In genomic region chr7:158300427-158300826, GRCh38 we compare ENCODE assay signal across 25 cellular contexts.
A peak's percentile ranks its signal among the peaks of the same experiment; 100 is the strongest.
DNase-seq lines count a peak whose midpoint lies in the region; ATAC-seq and TF ChIP-seq lines count a peak whose summit lies in the region.
"Had no signal": no experiment of that assay in that cellular context is flagged by ENCODE, and none has a peak within 500 bp of the region (broad histone marks: within the 10 kb centered on the region; RNA-seq: fewer than 3 reads in every experiment).

No MANE protein-coding gene starts in this region.

- TF ChIP-seq CTCF in activated CD8-positive, alpha-beta T cell treated with anti-CD3 and anti-CD28 coated beads for 36 hours (IDR thresholded peaks at IDR 0.05) = no peak
- TF ChIP-seq CTCF in stomach (IDR thresholded peaks at IDR 0.05) = no peak
- no peak for TF ChIP-seq CTCF in GM10248 (IDR thresholded peaks at IDR 0.05; ENCODE audit: control extremely low read depth, extremely low read depth, low read depth, missing control alignments)
- TF ChIP-seq CTCF in colonic mucosa (IDR thresholded peaks at IDR 0.05) = no peak

- no peaks in the 10 kb centered on the region for H3K4me1 ChIP-seq in stomach
- H3K4me1 ChIP-seq in colonic mucosa = no peaks in the 10 kb centered on the region

- H3K9ac ChIP-seq in colonic mucosa (ENCODE audit: low read depth in 2 of 2, low read length in 2 of 2) = no peak overlapping the region
- H3K9ac ChIP-seq: SK-N-SH had no signal

- TF ChIP-seq EP300 in stomach (IDR thresholded peaks at IDR 0.05) = no peak

- no peaks in the 10 kb centered on the region for H3K36me3 ChIP-seq in H7 (replicated peaks; ENCODE audit: control insufficient read depth, insufficient read depth, low read length)
- no peaks in the 10 kb centered on the region for H3K36me3 ChIP-seq in stomach
- H3K36me3 ChIP-seq in colonic mucosa = no peaks in the 10 kb centered on the region

- 85 to 91% (median 87%) methylated on average over 11 to 16 of the region's 16 CpGs for WGBS in stomach, 5 donors

- H3K27ac Mint-ChIP-seq in activated CD8-positive, alpha-beta T cell treated with anti-CD3 and anti-CD28 coated beads, Interleukin-2, amount 10 ng/mL, durations not matched to agents 7 days and 5 days = no peak overlapping the region
- H3K27ac Mint-ChIP-seq in activated CD8-positive, alpha-beta T cell treated with anti-CD3 and anti-CD28 coated beads for 36 hours = no peak overlapping the region
- H3K27ac Mint-ChIP-seq in stimulated activated memory B cell treated with anti-CD40 and anti-IgM and Interleukin-4, amounts not matched to agents 10 μg/mL and 1 μg/mL and 100 μg/mL, for 72 hours = no peak overlapping the region
- H3K27ac Mint-ChIP-seq: CD8-positive, alpha-beta T cell had no signal

- intact Hi-C loops in activated CD8-positive, alpha-beta T cell treated with anti-CD3 and anti-CD28 coated beads for 36 hours (cut with micrococcal nuclease) = no loop called here
- intact Hi-C loops in head of caudate nucleus (cut with DNase I) (no loop called here), stomach (cut with DNase I; ENCODE audit: low total_unique reads) (no loop called here), colonic mucosa (cut with DNase I) (no loop called here)

- no peaks in the 10 kb centered on the region for H3K27me3 Mint-ChIP-seq in activated CD8-positive, alpha-beta T cell treated with anti-CD3 and anti-CD28 coated beads, Interleukin-2, amount 10 ng/mL, durations not matched to agents 7 days and 5 days (ENCODE audit: low read depth)
- peaks cover 5% of the 10 kb centered on the region for H3K27me3 Mint-ChIP-seq in activated CD8-positive, alpha-beta T cell treated with anti-CD3 and anti-CD28 coated beads for 36 hours
- H3K27me3 Mint-ChIP-seq in stimulated activated memory B cell treated with anti-CD40 and anti-IgM and Interleukin-4, amounts not matched to agents 10 μg/mL and 1 μg/mL and 100 μg/mL, for 72 hours = peaks cover 15% of the 10 kb centered on the region

- no peaks in the 10 kb centered on the region for H3K9me3 ChIP-seq in stomach
- H3K9me3 ChIP-seq in colonic mucosa = no peaks in the 10 kb centered on the region
- H3K9me3 ChIP-seq: SK-N-SH had no signal

- H3K36me3 Mint-ChIP-seq in activated CD8-positive, alpha-beta T cell treated with anti-CD3 and anti-CD28 coated beads, Interleukin-2, amount 10 ng/mL, durations not matched to agents 7 days and 5 days (ENCODE audit: low read depth) = no peaks in the 10 kb centered on the region
- no peaks in the 10 kb centered on the region for H3K36me3 Mint-ChIP-seq in activated CD8-positive, alpha-beta T cell treated with anti-CD3 and anti-CD28 coated beads for 36 hours (ENCODE audit: low read depth)
- no peaks in the 10 kb centered on the region for H3K36me3 Mint-ChIP-seq in stimulated activated memory B cell treated with anti-CD40 and anti-IgM and Interleukin-4, amounts not matched to agents 10 μg/mL and 1 μg/mL and 100 μg/mL, for 72 hours
- H3K36me3 Mint-ChIP-seq: CD8-positive, alpha-beta T cell had no signal

- ATAC-seq in activated CD8-positive, alpha-beta T cell treated with anti-CD3 and anti-CD28 coated beads, Interleukin-2, amount 10 ng/mL, durations not matched to agents 7 days and 5 days = no peak
- no peak for ATAC-seq in activated CD8-positive, alpha-beta T cell treated with anti-CD3 and anti-CD28 coated beads for 36 hours
- ATAC-seq in stimulated activated memory B cell treated with anti-CD40 and anti-IgM and Interleukin-4, amounts not matched to agents 10 μg/mL and 1 μg/mL and 100 μg/mL, for 72 hours = no peak
- ATAC-seq: CD8-positive, alpha-beta T cell; HepG2 had no signal

- H3K27me3 ChIP-seq in H7 (ENCODE audit: control insufficient read depth, insufficient read depth, low read length) = no peaks in the 10 kb centered on the region
- no peaks in the 10 kb centered on the region for H3K27me3 ChIP-seq in stomach
- no peaks in the 10 kb centered on the region for H3K27me3 ChIP-seq in colonic mucosa

- H3K4me3 ChIP-seq in H7 (ENCODE audit: insufficient read depth, low read depth, low read length) = no peak overlapping the region
- H3K4me3 ChIP-seq in stomach = no peak overlapping the region
- no peak overlapping the region for H3K4me3 ChIP-seq in colonic mucosa
- H3K4me3 ChIP-seq: PC-9 had no signal

- CTCF ChIA-PET in activated CD8-positive, alpha-beta T cell treated with anti-CD3 and anti-CD28 coated beads, Interleukin-2, amount 10 ng/mL, durations not matched to agents 7 days and 5 days (lab: Charles Lee) = no interaction called here
- CTCF ChIA-PET in activated CD8-positive, alpha-beta T cell treated with anti-CD3 and anti-CD28 coated beads for 36 hours (lab: Charles Lee) = no interaction called here
- CTCF ChIA-PET in GM10248 (lab: Yijun Ruan, JAX) = no interaction called here

- POLR2A ChIA-PET in activated CD8-positive, alpha-beta T cell treated with anti-CD3 and anti-CD28 coated beads, Interleukin-2, amount 10 ng/mL, durations not matched to agents 7 days and 5 days (lab: Charles Lee) = no interaction called here
- POLR2A ChIA-PET in activated CD8-positive, alpha-beta T cell treated with anti-CD3 and anti-CD28 coated beads for 36 hours (lab: Charles Lee) = no interaction called here
- POLR2A ChIA-PET in GM10248 (lab: Yijun Ruan, JAX) = no interaction called here

- TF ChIP-seq POLR2A in stomach (IDR thresholded peaks at IDR 0.05) = no peak

- no peaks in the 10 kb centered on the region for H3K4me1 Mint-ChIP-seq in activated CD8-positive, alpha-beta T cell treated with anti-CD3 and anti-CD28 coated beads, Interleukin-2, amount 10 ng/mL, durations not matched to agents 7 days and 5 days (ENCODE audit: low read depth)
- no peaks in the 10 kb centered on the region for H3K4me1 Mint-ChIP-seq in activated CD8-positive, alpha-beta T cell treated with anti-CD3 and anti-CD28 coated beads for 36 hours (ENCODE audit: low read depth)
- no peaks in the 10 kb centered on the region for H3K4me1 Mint-ChIP-seq in stimulated activated memory B cell treated with anti-CD40 and anti-IgM and Interleukin-4, amounts not matched to agents 10 μg/mL and 1 μg/mL and 100 μg/mL, for 72 hours

- peak; percentile 7 for DNase-seq in activated CD8-positive, alpha-beta T cell treated with anti-CD3 and anti-CD28 coated beads, Interleukin-2, amount 10 ng/mL, durations not matched to agents 7 days and 5 days
- DNase-seq in activated CD8-positive, alpha-beta T cell treated with anti-CD3 and anti-CD28 coated beads for 36 hours = no peak
- DNase-seq in H7 = peak; percentile 39
- peak in 35 of 42 donors; percentile 23 to 79 (median 57) for DNase-seq in head of caudate nucleus
- peak; percentile 16 for DNase-seq in stomach
- DNase-seq in GM10248 (ENCODE audit: extremely low spot score) = no peak
- no peak for DNase-seq in colonic mucosa
- DNase-seq: ACHN; C1 segment of cervical spinal cord; CD8-positive, alpha-beta T cell; DMS153; KBM-7; NCI-H1092 treated with DMSO at 0.1 percent for 48 hours; NCI-H1436 treated with DMSO at 0.1 percent for 48 hours; NCI-H2029; NCI-H2227 treated with DMSO at 0.1 percent for 48 hours; NCI-H510A; NCI-H748 treated with DMSO at 0.1 percent for 48 hours; PC-9; RPMI8226; SIG-M5; SK-N-SH had no signal

- no peaks in the 10 kb centered on the region for H3K9me3 Mint-ChIP-seq in activated CD8-positive, alpha-beta T cell treated with anti-CD3 and anti-CD28 coated beads, Interleukin-2, amount 10 ng/mL, durations not matched to agents 7 days and 5 days (ENCODE audit: insufficient read depth)
- H3K9me3 Mint-ChIP-seq in activated CD8-positive, alpha-beta T cell treated with anti-CD3 and anti-CD28 coated beads for 36 hours = no peaks in the 10 kb centered on the region
- peaks cover 5% of the 10 kb centered on the region for H3K9me3 Mint-ChIP-seq in stimulated activated memory B cell treated with anti-CD40 and anti-IgM and Interleukin-4, amounts not matched to agents 10 μg/mL and 1 μg/mL and 100 μg/mL, for 72 hours
- H3K9me3 Mint-ChIP-seq: CD8-positive, alpha-beta T cell had no signal

- H3K4me3 Mint-ChIP-seq in activated CD8-positive, alpha-beta T cell treated with anti-CD3 and anti-CD28 coated beads, Interleukin-2, amount 10 ng/mL, durations not matched to agents 7 days and 5 days = no peak overlapping the region
- H3K4me3 Mint-ChIP-seq in activated CD8-positive, alpha-beta T cell treated with anti-CD3 and anti-CD28 coated beads for 36 hours = no peak overlapping the region
- H3K4me3 Mint-ChIP-seq in stimulated activated memory B cell treated with anti-CD40 and anti-IgM and Interleukin-4, amounts not matched to agents 10 μg/mL and 1 μg/mL and 100 μg/mL, for 72 hours = no peak overlapping the region
- H3K4me3 Mint-ChIP-seq: CD8-positive, alpha-beta T cell had no signal

- H3K27ac ChIP-seq in stomach (no peak overlapping the region), colonic mucosa (no peak overlapping the region)
- H3K27ac ChIP-seq: 22Rv1, PC-9 had no signal

Comparison
In these comparisons a context has a peak if more than half of its experiments do, and no peak if none do; other contexts are left out.
1. DNase-seq: peak in activated CD8-positive, alpha-beta T cell treated with anti-CD3 and anti-CD28 coated beads, Interleukin-2, amount 10 ng/mL, durations not matched to agents 7 days and 5 days (single experiment), H7 (single experiment), head of caudate nucleus (35 of 42) and stomach (single experiment); none in activated CD8-positive, alpha-beta T cell treated with anti-CD3 and anti-CD28 coated beads for 36 hours (single experiment), GM10248 (single experiment) and colonic mucosa (single experiment).